12 cellular contexts compared by ENCODE assay signal in the genomic region with DNA sequence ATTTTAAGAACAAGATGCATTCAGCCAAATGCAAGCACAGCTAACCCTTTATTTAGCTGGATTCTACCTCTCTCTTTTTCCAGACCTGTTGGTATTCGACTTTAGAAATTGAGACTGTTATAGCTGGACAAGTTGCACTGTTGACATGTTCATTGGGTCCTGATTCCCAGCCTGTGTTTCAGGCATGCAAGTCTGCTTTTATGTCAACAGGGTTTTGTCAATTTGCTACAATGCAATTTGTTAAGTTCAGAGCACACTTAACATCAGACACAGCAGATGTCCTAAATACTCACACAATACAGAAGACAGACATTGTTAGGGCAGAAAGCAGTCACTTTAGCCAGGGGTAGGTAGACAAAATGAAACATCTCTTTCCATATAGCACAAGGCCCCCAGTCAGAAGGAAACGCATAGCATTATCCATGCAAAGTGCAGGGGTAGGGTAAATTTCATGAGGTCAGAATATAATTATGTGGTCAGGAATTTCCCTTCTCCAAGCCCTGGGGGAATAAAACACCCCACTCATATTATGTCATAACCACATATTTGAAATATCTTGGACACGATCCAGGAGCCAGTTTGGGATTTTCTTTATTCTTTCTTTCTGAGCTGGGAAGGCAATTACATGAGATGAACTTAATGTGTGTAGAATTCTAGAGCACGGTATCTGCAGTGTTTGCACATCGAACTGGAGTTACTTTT.
A peak's percentile ranks its signal among the peaks of the same experiment; 100 is the strongest.
DNase-seq lines count a peak whose midpoint lies in the region; ATAC-seq and TF ChIP-seq lines count a peak whose summit lies in the region.
"Had no signal": no experiment of that assay in that cellular context is flagged by ENCODE, and none has a peak within 500 bp of the region (broad histone marks: within the 10 kb centered on the region; RNA-seq: fewer than 3 reads in every experiment).

No MANE protein-coding gene starts in this region.

- no peaks in the 10 kb centered on the region for H3K27me3 Mint-ChIP-seq in activated T-cell treated with anti-CD3 and anti-CD28 coated beads, Interleukin-2, amount 50 U/mL, for 4 hours (ENCODE audit: low read depth)
- H3K27me3 Mint-ChIP-seq in type B pancreatic cell, result peaks cover 16% of the 10 kb centered on the region
- H3K27me3 Mint-ChIP-seq: CD4-positive, CD25-positive, alpha-beta regulatory T cell had no signal

- peak overlapping the region; percentile 22 for H3K27ac Mint-ChIP-seq in type B pancreatic cell
- H3K27ac Mint-ChIP-seq: CD4-positive, CD25-positive, alpha-beta regulatory T cell had no signal

- no peak for TF ChIP-seq CTCF in fibroblast of the aortic adventitia (IDR thresholded peaks at IDR 0.05; ENCODE audit: insufficient read depth, low read length)
- TF ChIP-seq CTCF in type B pancreatic cell (conservative IDR thresholded peaks at IDR 0.05), result no peak

- peak; percentile 38 to 53 for ATAC-seq in activated T-cell treated with anti-CD3 and anti-CD28 coated beads, Interleukin-2, amount 50 U/mL, for 4 hours
- ATAC-seq in HG02678 (IDR thresholded peaks at IDR 0.05; ENCODE audit: unreplicated experiment) (no peak), HG03095 (IDR thresholded peaks at IDR 0.05; ENCODE audit: unreplicated experiment) (no peak)

- no peak for DNase-seq in activated T-cell treated with anti-CD3 and anti-CD28 coated beads, Interleukin-2, amount 50 U/mL, for 4 hours
- DNase-seq in activated T-cell treated with anti-CD3 and anti-CD28 coated beads for 4 hours (no peak), RPMI8226 (peak; percentile 51), fibroblast of the aortic adventitia (ENCODE audit: low read depth) (peak; percentile 96), type B pancreatic cell (ENCODE audit: extremely low spot score, unreplicated experiment) (no peak), T-helper 1 cell (no peak)
- DNase-seq: CD4-positive, CD25-positive, alpha-beta regulatory T cell; left cardiac atrium; NCI-H1694 had no signal

- peaks cover 4% of the 10 kb centered on the region for H3K4me1 Mint-ChIP-seq in activated T-cell treated with anti-CD3 and anti-CD28 coated beads, Interleukin-2, amount 50 U/mL, for 4 hours (ENCODE audit: low read depth)
- peaks cover 3% of the 10 kb centered on the region for H3K4me1 Mint-ChIP-seq in type B pancreatic cell (ENCODE audit: unreplicated experiment)

- no peaks in the 10 kb centered on the region for H3K36me3 Mint-ChIP-seq in activated T-cell treated with anti-CD3 and anti-CD28 coated beads, Interleukin-2, amount 50 U/mL, for 4 hours (ENCODE audit: insufficient read depth)
- H3K36me3 Mint-ChIP-seq in type B pancreatic cell, result no peaks in the 10 kb centered on the region
- H3K36me3 Mint-ChIP-seq: CD4-positive, CD25-positive, alpha-beta regulatory T cell had no signal

- no peak overlapping the region for H3K4me3 ChIP-seq in fibroblast of the aortic adventitia (ENCODE audit: low read depth, low read length)
- H3K4me3 ChIP-seq: cardiac muscle cell had no signal

- H3K4me3 Mint-ChIP-seq in activated T-cell treated with anti-CD3 and anti-CD28 coated beads, Interleukin-2, amount 50 U/mL, for 4 hours, result no peak overlapping the region
- no peak overlapping the region for H3K4me3 Mint-ChIP-seq in type B pancreatic cell
- H3K4me3 Mint-ChIP-seq: CD4-positive, CD25-positive, alpha-beta regulatory T cell had no signal

- no peaks in the 10 kb centered on the region for H3K9me3 Mint-ChIP-seq in activated T-cell treated with anti-CD3 and anti-CD28 coated beads, Interleukin-2, amount 50 U/mL, for 4 hours
- H3K9me3 Mint-ChIP-seq in type B pancreatic cell, result no peaks in the 10 kb centered on the region

Comparison
In these comparisons a context has a peak if more than half of its experiments do, and no peak if none do; other contexts are left out.
1. ATAC-seq: peak in activated T-cell treated with anti-CD3 and anti-CD28 coated beads, Interleukin-2, amount 50 U/mL, for 4 hours (2 of 2); none in HG02678 (single experiment) and HG03095 (single experiment).
2. DNase-seq: peak in RPMI8226 (single experiment) and fibroblast of the aortic adventitia (single experiment); none in activated T-cell treated with anti-CD3 and anti-CD28 coated beads, Interleukin-2, amount 50 U/mL, for 4 hours (single experiment), activated T-cell treated with anti-CD3 and anti-CD28 coated beads for 4 hours (single experiment), type B pancreatic cell (single experiment) and T-helper 1 cell (0 of 5).